In genomic region chr4:80540349-80540748, GRCh38 we compare ENCODE assay signal across 22 cellular contexts.
DNase-seq lines count a peak whose midpoint lies in the region; ATAC-seq, FAIRE-seq and TF ChIP-seq lines count a peak whose summit lies in the region.
"Had no signal": no experiment of that assay in that cellular context is flagged by ENCODE, and none has a peak within 500 bp of the region (broad histone marks: within the 10 kb centered on the region; RNA-seq: fewer than 3 reads in every experiment).

No MANE protein-coding gene starts in this region.

- peak; percentile 17 for ATAC-seq in GM18907 (IDR thresholded peaks at IDR 0.05; ENCODE audit: unreplicated experiment)
- peak; percentile 19 for ATAC-seq in HG02970 (IDR thresholded peaks at IDR 0.05; ENCODE audit: low FRiP score, unreplicated experiment)
- peak; percentile 15 for ATAC-seq in activated B cell treated with CpG ODN at 0.5 μM for 24 hours (ENCODE audit: low read depth)
- ATAC-seq in HG03520 (IDR thresholded peaks at IDR 0.05; ENCODE audit: unreplicated experiment): no peak
- ATAC-seq: heart left ventricle had no signal

- TF ChIP-seq CTCF in activated B cell treated with CpG ODN at 0.5 μM for 24 hours (IDR thresholded peaks at IDR 0.05): no peak

- CTCF ChIA-PET in activated B cell treated with CpG ODN at 0.5 μM for 24 hours (lab: Charles Lee): no interaction called here

- no peaks in the 10 kb centered on the region for H3K9me3 Mint-ChIP-seq in activated B cell treated with CpG ODN at 0.5 μM for 24 hours
- H3K9me3 Mint-ChIP-seq: activated CD4-positive, alpha-beta memory T cell treated with anti-CD3 and anti-CD28 coated beads, Interleukin-2, amount 10 ng/mL, durations not matched to agents 7 days and 5 days; H9; memory B cell; nephron progenitor cell had no signal

- H3K36me3 Mint-ChIP-seq in activated B cell treated with CpG ODN at 0.5 μM for 24 hours (ENCODE audit: low read depth): no peaks in the 10 kb centered on the region
- H3K36me3 Mint-ChIP-seq: memory B cell had no signal

- peaks cover 7% of the 10 kb centered on the region for H3K27me3 Mint-ChIP-seq in activated B cell treated with CpG ODN at 0.5 μM for 24 hours

- H3K4me3 Mint-ChIP-seq in activated B cell treated with CpG ODN at 0.5 μM for 24 hours: no peak overlapping the region
- H3K4me3 Mint-ChIP-seq: activated CD4-positive, alpha-beta memory T cell treated with anti-CD3 and anti-CD28 coated beads, Interleukin-2, amount 10 ng/mL, durations not matched to agents 7 days and 5 days; H9; memory B cell; nephron progenitor cell had no signal

- DNase-seq in EH (ENCODE audit: low read depth): peak; percentile 1
- no peak for DNase-seq in activated B cell treated with CpG ODN at 0.5 μM for 24 hours
- no peak for DNase-seq in epidermal melanocyte (ENCODE audit: insufficient read length, low spot score)
- DNase-seq in NCI-H1436 treated with DMSO at 0.1 percent for 48 hours (lab: John Stamatoyannopoulos, UW): no peak
- DNase-seq in H54 (ENCODE audit: insufficient read length, low spot score): no peak
- DNase-seq: activated CD4-positive, alpha-beta memory T cell treated with anti-CD3 and anti-CD28 coated beads, Interleukin-2, amount 10 ng/mL, durations not matched to agents 7 days and 5 days; activated effector memory CD4-positive, alpha-beta T cell treated with anti-CD3 and anti-CD28 coated beads, Interleukin-2, amount 50 U/mL, for 16 hours; aorta; Caco-2; effector CD8-positive, alpha-beta T cell; GDM1; H9; heart left ventricle; KBM-7; NCI-H82; nephron progenitor cell had no signal

- no peak for FAIRE-seq in H54 (lab: Jason Lieb, UNC)
- FAIRE-seq: GM12891, TTC549 had no signal

- peaks cover 13% of the 10 kb centered on the region for H3K4me1 Mint-ChIP-seq in activated B cell treated with CpG ODN at 0.5 μM for 24 hours

- POLR2A ChIA-PET in activated B cell treated with CpG ODN at 0.5 μM for 24 hours (lab: Charles Lee): no interaction called here

- TF ChIP-seq POLR2A in H54 (IDR thresholded peaks at IDR 0.05; ENCODE audit: low read depth, low read length): no peak

- intact Hi-C loops in activated B cell treated with CpG ODN at 0.5 μM for 24 hours (cut with micrococcal nuclease): loop anchor here (1.0 to 5.0 kb wide), 4 partner anchors 8 to 502 kb away; no protein-coding TSS in a partner anchor

- no peak overlapping the region for H3K27ac Mint-ChIP-seq in activated B cell treated with CpG ODN at 0.5 μM for 24 hours
- H3K27ac Mint-ChIP-seq: activated CD4-positive, alpha-beta memory T cell treated with anti-CD3 and anti-CD28 coated beads, Interleukin-2, amount 10 ng/mL, durations not matched to agents 7 days and 5 days; H9; memory B cell; nephron progenitor cell had no signal
